ENCODE assay signal across 1 cellular context in the genomic region with DNA sequence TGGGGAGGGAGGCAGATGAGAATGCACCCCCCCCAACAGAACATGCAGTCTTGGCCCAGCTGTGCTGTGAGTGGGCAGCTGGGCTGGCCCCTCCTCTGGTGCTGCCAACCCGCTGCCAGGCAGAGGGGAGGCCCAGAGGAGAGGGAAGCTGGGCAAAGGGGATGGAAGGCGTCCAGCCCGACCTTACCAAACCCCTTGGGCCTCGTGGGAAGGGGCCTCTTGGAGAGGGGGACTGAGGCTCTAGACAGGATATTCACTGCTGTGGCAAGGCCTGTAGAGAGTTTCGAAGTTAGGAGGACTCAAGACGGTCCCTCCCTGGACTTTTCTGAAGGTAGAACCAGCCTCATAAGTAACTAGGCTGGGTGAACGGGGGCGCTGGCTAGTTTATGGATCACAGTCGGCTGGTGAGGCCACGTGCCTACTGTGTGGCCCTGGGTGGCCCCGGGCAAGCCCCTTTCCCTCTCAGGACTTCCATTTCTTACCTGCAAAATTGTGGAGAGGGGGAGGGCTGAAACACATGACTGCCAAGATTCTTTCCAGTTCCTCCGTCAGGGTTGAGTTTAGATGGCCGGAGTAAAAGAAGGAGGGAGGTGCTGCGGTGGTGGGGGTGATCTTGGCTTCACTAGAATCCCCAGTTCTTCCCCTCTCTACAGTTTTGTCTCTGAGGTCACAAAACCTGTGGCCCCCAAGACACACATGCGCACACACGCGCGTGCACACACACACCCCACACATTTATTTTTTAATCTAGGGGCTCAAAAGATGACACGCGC.
TF ChIP-seq lines count a peak whose summit lies in the region.

No MANE protein-coding gene starts in this region.

TF ChIP-seq in HepG2, 621 proteins besides CTCF, POLR2A, EP300 and RAD21 (continued from another document and continues in another):
- TF ChIP-seq, protein P1, sequence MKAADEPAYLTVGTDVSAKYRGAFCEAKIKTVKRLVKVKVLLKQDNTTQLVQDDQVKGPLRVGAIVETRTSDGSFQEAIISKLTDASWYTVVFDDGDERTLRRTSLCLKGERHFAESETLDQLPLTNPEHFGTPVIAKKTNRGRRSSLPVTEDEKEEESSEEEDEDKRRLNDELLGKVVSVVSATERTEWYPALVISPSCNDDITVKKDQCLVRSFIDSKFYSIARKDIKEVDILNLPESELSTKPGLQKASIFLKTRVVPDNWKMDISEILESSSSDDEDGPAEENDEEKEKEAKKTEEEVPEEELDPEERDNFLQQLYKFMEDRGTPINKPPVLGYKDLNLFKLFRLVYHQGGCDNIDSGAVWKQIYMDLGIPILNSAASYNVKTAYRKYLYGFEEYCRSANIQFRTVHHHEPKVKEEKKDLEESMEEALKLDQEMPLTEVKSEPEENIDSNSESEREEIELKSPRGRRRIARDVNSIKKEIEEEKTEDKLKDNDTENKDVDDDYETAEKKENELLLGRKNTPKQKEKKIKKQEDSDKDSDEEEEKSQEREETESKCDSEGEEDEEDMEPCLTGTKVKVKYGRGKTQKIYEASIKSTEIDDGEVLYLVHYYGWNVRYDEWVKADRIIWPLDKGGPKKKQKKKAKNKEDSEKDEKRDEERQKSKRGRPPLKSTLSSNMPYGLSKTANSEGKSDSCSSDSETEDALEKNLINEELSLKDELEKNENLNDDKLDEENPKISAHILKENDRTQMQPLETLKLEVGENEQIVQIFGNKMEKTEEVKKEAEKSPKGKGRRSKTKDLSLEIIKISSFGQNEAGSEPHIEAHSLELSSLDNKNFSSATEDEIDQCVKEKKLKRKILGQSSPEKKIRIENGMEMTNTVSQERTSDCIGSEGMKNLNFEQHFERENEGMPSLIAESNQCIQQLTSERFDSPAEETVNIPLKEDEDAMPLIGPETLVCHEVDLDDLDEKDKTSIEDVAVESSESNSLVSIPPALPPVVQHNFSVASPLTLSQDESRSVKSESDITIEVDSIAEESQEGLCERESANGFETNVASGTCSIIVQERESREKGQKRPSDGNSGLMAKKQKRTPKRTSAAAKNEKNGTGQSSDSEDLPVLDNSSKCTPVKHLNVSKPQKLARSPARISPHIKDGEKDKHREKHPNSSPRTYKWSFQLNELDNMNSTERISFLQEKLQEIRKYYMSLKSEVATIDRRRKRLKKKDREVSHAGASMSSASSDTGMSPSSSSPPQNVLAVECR (CRISPR knock-in tag; IDR thresholded peaks at IDR 0.05; ENCODE audit: borderline replicate concordance): no peak
- no peak for TF ChIP-seq TCF12 (IDR thresholded peaks at IDR 0.05)
- no peak for TF ChIP-seq TCF12 (CRISPR knock-in tag; IDR thresholded peaks at IDR 0.05)
- no peak for TF ChIP-seq ZSCAN20 (CRISPR knock-in tag; IDR thresholded peaks at IDR 0.05; ENCODE audit: borderline replicate concordance)
- TF ChIP-seq FOXA3 (CRISPR knock-in tag; IDR thresholded peaks at IDR 0.05): no peak
- TF ChIP-seq, protein P2, sequence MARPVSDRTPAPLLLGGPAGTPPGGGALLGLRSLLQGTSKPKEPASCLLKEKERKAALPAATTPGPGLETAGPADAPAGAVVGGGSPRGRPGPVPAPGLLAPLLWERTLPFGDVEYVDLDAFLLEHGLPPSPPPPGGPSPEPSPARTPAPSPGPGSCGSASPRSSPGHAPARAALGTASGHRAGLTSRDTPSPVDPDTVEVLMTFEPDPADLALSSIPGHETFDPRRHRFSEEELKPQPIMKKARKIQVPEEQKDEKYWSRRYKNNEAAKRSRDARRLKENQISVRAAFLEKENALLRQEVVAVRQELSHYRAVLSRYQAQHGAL (CRISPR knock-in tag; IDR thresholded peaks at IDR 0.05; ENCODE audit: not compliant biosample characterization): no peak
- TF ChIP-seq ZNF44 (CRISPR knock-in tag; IDR thresholded peaks at IDR 0.05): no peak
- no peak for TF ChIP-seq ZNF20 (CRISPR knock-in tag; IDR thresholded peaks at IDR 0.05)
- 0 out of 2 replicates have a peak, but pooled peaks have one; percentile 6 for TF ChIP-seq ERF (CRISPR knock-in tag; IDR thresholded peaks at IDR 0.05)
- no peak for TF ChIP-seq NPAS2 (CRISPR knock-in tag; IDR thresholded peaks at IDR 0.05; ENCODE audit: borderline replicate concordance)
- TF ChIP-seq ZNF562 (CRISPR knock-in tag; IDR thresholded peaks at IDR 0.05; ENCODE audit: borderline replicate concordance): no peak
- TF ChIP-seq, protein P3, sequence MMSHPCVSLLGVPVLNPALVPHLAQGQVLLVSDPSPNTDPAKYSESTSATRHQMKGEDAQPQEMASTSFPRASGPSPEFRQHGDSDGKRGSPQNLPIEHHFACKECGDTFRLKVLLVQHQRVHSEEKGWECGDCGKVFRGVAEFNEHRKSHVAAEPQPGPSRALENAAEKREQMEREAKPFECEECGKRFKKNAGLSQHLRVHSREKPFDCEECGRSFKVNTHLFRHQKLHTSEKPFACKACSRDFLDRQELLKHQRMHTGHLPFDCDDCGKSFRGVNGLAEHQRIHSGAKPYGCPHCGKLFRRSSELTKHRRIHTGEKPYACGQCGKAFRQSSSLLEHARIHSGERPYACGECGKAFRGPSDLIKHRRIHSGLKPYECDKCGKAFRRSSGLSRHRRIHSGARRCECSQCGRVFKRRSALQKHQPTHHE (CRISPR knock-in tag; IDR thresholded peaks at IDR 0.05; ENCODE audit: borderline replicate concordance): no peak
- 0 out of 2 replicates have a peak, but pooled peaks have one; percentile 13 for TF ChIP-seq ZNF850 (CRISPR knock-in tag; conservative IDR thresholded peaks at IDR 0.05)
- TF ChIP-seq, protein P4, sequence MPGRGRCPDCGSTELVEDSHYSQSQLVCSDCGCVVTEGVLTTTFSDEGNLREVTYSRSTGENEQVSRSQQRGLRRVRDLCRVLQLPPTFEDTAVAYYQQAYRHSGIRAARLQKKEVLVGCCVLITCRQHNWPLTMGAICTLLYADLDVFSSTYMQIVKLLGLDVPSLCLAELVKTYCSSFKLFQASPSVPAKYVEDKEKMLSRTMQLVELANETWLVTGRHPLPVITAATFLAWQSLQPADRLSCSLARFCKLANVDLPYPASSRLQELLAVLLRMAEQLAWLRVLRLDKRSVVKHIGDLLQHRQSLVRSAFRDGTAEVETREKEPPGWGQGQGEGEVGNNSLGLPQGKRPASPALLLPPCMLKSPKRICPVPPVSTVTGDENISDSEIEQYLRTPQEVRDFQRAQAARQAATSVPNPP (CRISPR knock-in tag; IDR thresholded peaks at IDR 0.05): no peak
- TF ChIP-seq, protein P5, sequence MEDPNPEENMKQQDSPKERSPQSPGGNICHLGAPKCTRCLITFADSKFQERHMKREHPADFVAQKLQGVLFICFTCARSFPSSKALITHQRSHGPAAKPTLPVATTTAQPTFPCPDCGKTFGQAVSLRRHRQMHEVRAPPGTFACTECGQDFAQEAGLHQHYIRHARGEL (CRISPR knock-in tag; IDR thresholded peaks at IDR 0.05): 0 out of 2 replicates have a peak, but pooled peaks have one; percentile 48
- TF ChIP-seq ZNF879 (CRISPR knock-in tag; IDR thresholded peaks at IDR 0.05): no peak
- TF ChIP-seq MIXL1 (CRISPR knock-in tag; IDR thresholded peaks at IDR 0.05): no peak
- TF ChIP-seq JDP2 (CRISPR knock-in tag; IDR thresholded peaks at IDR 0.05; ENCODE audit: borderline replicate concordance): no peak
- TF ChIP-seq, protein P6, sequence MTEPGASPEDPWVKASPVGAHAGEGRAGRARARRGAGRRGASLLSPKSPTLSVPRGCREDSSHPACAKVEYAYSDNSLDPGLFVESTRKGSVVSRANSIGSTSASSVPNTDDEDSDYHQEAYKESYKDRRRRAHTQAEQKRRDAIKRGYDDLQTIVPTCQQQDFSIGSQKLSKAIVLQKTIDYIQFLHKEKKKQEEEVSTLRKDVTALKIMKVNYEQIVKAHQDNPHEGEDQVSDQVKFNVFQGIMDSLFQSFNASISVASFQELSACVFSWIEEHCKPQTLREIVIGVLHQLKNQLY (CRISPR knock-in tag; IDR thresholded peaks at IDR 0.05): peak; percentile 45; the same call in 1 of the 2 replicates
- TF ChIP-seq ZNF777 (CRISPR knock-in tag; IDR thresholded peaks at IDR 0.05): no peak
- TF ChIP-seq, protein P7, sequence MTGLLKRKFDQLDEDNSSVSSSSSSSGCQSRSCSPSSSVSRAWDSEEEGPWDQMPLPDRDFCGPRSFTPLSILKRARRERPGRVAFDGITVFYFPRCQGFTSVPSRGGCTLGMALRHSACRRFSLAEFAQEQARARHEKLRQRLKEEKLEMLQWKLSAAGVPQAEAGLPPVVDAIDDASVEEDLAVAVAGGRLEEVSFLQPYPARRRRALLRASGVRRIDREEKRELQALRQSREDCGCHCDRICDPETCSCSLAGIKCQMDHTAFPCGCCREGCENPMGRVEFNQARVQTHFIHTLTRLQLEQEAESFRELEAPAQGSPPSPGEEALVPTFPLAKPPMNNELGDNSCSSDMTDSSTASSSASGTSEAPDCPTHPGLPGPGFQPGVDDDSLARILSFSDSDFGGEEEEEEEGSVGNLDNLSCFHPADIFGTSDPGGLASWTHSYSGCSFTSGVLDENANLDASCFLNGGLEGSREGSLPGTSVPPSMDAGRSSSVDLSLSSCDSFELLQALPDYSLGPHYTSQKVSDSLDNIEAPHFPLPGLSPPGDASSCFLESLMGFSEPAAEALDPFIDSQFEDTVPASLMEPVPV (CRISPR knock-in tag; IDR thresholded peaks at IDR 0.05): 0 out of 2 replicates have a peak, but pooled peaks have one; percentile 37
- TF ChIP-seq NFATC3 (CRISPR knock-in tag; IDR thresholded peaks at IDR 0.05): no peak
- no peak for TF ChIP-seq TBX3 (IDR thresholded peaks at IDR 0.05; ENCODE audit: borderline replicate concordance)
- no peak for TF ChIP-seq POLR2G (IDR thresholded peaks at IDR 0.05; ENCODE audit: low read depth, low read length)
- TF ChIP-seq GABPA (IDR thresholded peaks at IDR 0.05; ENCODE audit: low read depth, low read length): no peak
- TF ChIP-seq GABPA (CRISPR knock-in tag; IDR thresholded peaks at IDR 0.05; ENCODE audit: low read depth): no peak
- TF ChIP-seq SNAPC2 (CRISPR knock-in tag; IDR thresholded peaks at IDR 0.05): no peak
- TF ChIP-seq CC2D1A (CRISPR knock-in tag; IDR thresholded peaks at IDR 0.05): no peak
- TF ChIP-seq BRCA1 (CRISPR knock-in tag; IDR thresholded peaks at IDR 0.05): no peak
- TF ChIP-seq, protein P8, sequence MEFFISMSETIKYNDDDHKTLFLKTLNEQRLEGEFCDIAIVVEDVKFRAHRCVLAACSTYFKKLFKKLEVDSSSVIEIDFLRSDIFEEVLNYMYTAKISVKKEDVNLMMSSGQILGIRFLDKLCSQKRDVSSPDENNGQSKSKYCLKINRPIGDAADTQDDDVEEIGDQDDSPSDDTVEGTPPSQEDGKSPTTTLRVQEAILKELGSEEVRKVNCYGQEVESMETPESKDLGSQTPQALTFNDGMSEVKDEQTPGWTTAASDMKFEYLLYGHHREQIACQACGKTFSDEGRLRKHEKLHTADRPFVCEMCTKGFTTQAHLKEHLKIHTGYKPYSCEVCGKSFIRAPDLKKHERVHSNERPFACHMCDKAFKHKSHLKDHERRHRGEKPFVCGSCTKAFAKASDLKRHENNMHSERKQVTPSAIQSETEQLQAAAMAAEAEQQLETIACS (CRISPR knock-in tag; IDR thresholded peaks at IDR 0.05): no peak
- TF ChIP-seq, protein P9, sequence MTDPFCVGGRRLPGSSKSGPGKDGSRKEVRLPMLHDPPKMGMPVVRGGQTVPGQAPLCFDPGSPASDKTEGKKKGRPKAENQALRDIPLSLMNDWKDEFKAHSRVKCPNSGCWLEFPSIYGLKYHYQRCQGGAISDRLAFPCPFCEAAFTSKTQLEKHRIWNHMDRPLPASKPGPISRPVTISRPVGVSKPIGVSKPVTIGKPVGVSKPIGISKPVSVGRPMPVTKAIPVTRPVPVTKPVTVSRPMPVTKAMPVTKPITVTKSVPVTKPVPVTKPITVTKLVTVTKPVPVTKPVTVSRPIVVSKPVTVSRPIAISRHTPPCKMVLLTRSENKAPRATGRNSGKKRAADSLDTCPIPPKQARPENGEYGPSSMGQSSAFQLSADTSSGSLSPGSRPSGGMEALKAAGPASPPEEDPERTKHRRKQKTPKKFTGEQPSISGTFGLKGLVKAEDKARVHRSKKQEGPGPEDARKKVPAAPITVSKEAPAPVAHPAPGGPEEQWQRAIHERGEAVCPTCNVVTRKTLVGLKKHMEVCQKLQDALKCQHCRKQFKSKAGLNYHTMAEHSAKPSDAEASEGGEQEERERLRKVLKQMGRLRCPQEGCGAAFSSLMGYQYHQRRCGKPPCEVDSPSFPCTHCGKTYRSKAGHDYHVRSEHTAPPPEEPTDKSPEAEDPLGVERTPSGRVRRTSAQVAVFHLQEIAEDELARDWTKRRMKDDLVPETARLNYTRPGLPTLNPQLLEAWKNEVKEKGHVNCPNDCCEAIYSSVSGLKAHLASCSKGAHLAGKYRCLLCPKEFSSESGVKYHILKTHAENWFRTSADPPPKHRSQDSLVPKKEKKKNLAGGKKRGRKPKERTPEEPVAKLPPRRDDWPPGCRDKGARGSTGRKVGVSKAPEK (CRISPR knock-in tag; IDR thresholded peaks at IDR 0.05; ENCODE audit: borderline replicate concordance): no peak
- TF ChIP-seq HDAC1 (CRISPR knock-in tag; IDR thresholded peaks at IDR 0.05): no peak
- TF ChIP-seq ZNF780A (CRISPR knock-in tag; IDR thresholded peaks at IDR 0.05): no peak
- no peak for TF ChIP-seq ZNF101 (CRISPR knock-in tag; IDR thresholded peaks at IDR 0.05; ENCODE audit: borderline replicate concordance, low read depth)
- TF ChIP-seq ESRRA (CRISPR knock-in tag; IDR thresholded peaks at IDR 0.05; ENCODE audit: low read depth): no peak
- no peak for TF ChIP-seq NCOA1 (CRISPR knock-in tag; IDR thresholded peaks at IDR 0.05)
- TF ChIP-seq, protein P10, sequence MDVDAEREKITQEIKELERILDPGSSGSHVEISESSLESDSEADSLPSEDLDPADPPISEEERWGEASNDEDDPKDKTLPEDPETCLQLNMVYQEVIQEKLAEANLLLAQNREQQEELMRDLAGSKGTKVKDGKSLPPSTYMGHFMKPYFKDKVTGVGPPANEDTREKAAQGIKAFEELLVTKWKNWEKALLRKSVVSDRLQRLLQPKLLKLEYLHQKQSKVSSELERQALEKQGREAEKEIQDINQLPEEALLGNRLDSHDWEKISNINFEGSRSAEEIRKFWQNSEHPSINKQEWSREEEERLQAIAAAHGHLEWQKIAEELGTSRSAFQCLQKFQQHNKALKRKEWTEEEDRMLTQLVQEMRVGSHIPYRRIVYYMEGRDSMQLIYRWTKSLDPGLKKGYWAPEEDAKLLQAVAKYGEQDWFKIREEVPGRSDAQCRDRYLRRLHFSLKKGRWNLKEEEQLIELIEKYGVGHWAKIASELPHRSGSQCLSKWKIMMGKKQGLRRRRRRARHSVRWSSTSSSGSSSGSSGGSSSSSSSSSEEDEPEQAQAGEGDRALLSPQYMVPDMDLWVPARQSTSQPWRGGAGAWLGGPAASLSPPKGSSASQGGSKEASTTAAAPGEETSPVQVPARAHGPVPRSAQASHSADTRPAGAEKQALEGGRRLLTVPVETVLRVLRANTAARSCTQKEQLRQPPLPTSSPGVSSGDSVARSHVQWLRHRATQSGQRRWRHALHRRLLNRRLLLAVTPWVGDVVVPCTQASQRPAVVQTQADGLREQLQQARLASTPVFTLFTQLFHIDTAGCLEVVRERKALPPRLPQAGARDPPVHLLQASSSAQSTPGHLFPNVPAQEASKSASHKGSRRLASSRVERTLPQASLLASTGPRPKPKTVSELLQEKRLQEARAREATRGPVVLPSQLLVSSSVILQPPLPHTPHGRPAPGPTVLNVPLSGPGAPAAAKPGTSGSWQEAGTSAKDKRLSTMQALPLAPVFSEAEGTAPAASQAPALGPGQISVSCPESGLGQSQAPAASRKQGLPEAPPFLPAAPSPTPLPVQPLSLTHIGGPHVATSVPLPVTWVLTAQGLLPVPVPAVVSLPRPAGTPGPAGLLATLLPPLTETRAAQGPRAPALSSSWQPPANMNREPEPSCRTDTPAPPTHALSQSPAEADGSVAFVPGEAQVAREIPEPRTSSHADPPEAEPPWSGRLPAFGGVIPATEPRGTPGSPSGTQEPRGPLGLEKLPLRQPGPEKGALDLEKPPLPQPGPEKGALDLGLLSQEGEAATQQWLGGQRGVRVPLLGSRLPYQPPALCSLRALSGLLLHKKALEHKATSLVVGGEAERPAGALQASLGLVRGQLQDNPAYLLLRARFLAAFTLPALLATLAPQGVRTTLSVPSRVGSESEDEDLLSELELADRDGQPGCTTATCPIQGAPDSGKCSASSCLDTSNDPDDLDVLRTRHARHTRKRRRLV (CRISPR knock-in tag; IDR thresholded peaks at IDR 0.05): peak; percentile 44; the same call in 1 of the 2 replicates
- no peak for TF ChIP-seq BRD4 (CRISPR knock-in tag; IDR thresholded peaks at IDR 0.05)
- TF ChIP-seq ATF1 (CRISPR knock-in tag; IDR thresholded peaks at IDR 0.05): no peak
- no peak for TF ChIP-seq DNMT1 (CRISPR knock-in tag; IDR thresholded peaks at IDR 0.05)
